Comparison of ENCODE assay signal across 25 cellular contexts in genomic region chr3:27927882-27928281, GRCh38.
DNase-seq lines count a peak whose midpoint lies in the region; ATAC-seq and TF ChIP-seq lines count a peak whose summit lies in the region.
"Had no signal": no experiment of that assay in that cellular context is flagged by ENCODE, and none has a peak within 500 bp of the region (broad histone marks: within the 10 kb centered on the region; RNA-seq: fewer than 3 reads in every experiment).

No MANE protein-coding gene starts in this region.

- peaks cover 43% of the 10 kb centered on the region for H3K4me1 Mint-ChIP-seq in activated CD4-positive, alpha-beta T cell treated with anti-CD3 and anti-CD28 coated beads, Interleukin-2, amount 10 ng/mL, durations not matched to agents 24 days and 14 days
- peaks cover 56% of the 10 kb centered on the region for H3K4me1 Mint-ChIP-seq in central memory CD8-positive, alpha-beta T cell

- no peaks in the 10 kb centered on the region for H3K9me3 ChIP-seq in upper lobe of left lung
- H3K9me3 ChIP-seq: heart right ventricle, spleen had no signal

- WGBS in upper lobe of left lung, 2 donors = 36 to 46% methylated on average over 1 of the region's 1 CpG

- TF ChIP-seq EP300 in upper lobe of left lung (IDR thresholded peaks at IDR 0.05) = no peak

- no peaks in the 10 kb centered on the region for H3K4me1 ChIP-seq in upper lobe of left lung
- H3K4me1 ChIP-seq: heart right ventricle, spleen had no signal

- ATAC-seq in HG03378 (IDR thresholded peaks at IDR 0.05; ENCODE audit: unreplicated experiment) (peak; percentile 63), upper lobe of left lung (ENCODE audit: low FRiP score in 2 of 2) (no peak)
- ATAC-seq in central memory CD8-positive, alpha-beta T cell (replicated peaks; ENCODE audit: extremely low read depth, poor library complexity, severe bottlenecking) = no peak
- ATAC-seq: heart right ventricle, left lobe of liver, T-cell had no signal

- intact Hi-C loops in activated CD4-positive, alpha-beta T cell treated with anti-CD3 and anti-CD28 coated beads, Interleukin-2, amount 10 ng/mL, durations not matched to agents 24 days and 14 days (cut with micrococcal nuclease) = loop anchor here (2.0 to 10.0 kb wide), 9 partner anchors 33 to 419 kb away; partner anchors contain the start of genes AZI2 and ZCWPW2

- H3K36me3 Mint-ChIP-seq in activated CD4-positive, alpha-beta T cell treated with anti-CD3 and anti-CD28 coated beads, Interleukin-2, amount 10 ng/mL, durations not matched to agents 24 days and 14 days (ENCODE audit: low read depth) = peaks cover 7% of the 10 kb centered on the region
- H3K36me3 Mint-ChIP-seq in central memory CD8-positive, alpha-beta T cell (ENCODE audit: insufficient read depth) = no peaks in the 10 kb centered on the region
- H3K36me3 Mint-ChIP-seq: naive B cell, T-cell, type B pancreatic cell had no signal

- H3K27ac ChIP-seq in upper lobe of left lung = no peak overlapping the region
- H3K27ac ChIP-seq: heart right ventricle, PC-9, spleen had no signal

- H3K4me3 Mint-ChIP-seq in activated CD4-positive, alpha-beta T cell treated with anti-CD3 and anti-CD28 coated beads, Interleukin-2, amount 10 ng/mL, durations not matched to agents 24 days and 14 days = peak overlapping the region; percentile 45
- H3K4me3 Mint-ChIP-seq in central memory CD8-positive, alpha-beta T cell = peak overlapping the region; percentile 41
- H3K4me3 Mint-ChIP-seq: immature natural killer cell, naive B cell, T-cell, type B pancreatic cell had no signal

- H3K9me3 Mint-ChIP-seq in activated CD4-positive, alpha-beta T cell treated with anti-CD3 and anti-CD28 coated beads, Interleukin-2, amount 10 ng/mL, durations not matched to agents 24 days and 14 days = peaks cover 22% of the 10 kb centered on the region
- peaks cover 5% of the 10 kb centered on the region for H3K9me3 Mint-ChIP-seq in central memory CD8-positive, alpha-beta T cell
- H3K9me3 Mint-ChIP-seq: naive B cell, type B pancreatic cell had no signal

- DNase-seq in activated CD4-positive, alpha-beta T cell treated with anti-CD3 and anti-CD28 coated beads, Interleukin-2, amount 10 ng/mL, durations not matched to agents 24 days and 14 days = no peak
- DNase-seq in activated CD4-positive, alpha-beta T cell treated with anti-CD3 and anti-CD28 coated beads for 4 hours = no peak
- peak; percentile 6 for DNase-seq in OCI-M1 (lab: John Stamatoyannopoulos, UW)
- no peak for DNase-seq in central memory CD8-positive, alpha-beta T cell (ENCODE audit: low spot score in 2 of 2)
- no peak for DNase-seq in Ammon's horn (ENCODE audit: low spot score)
- DNase-seq in upper lobe of left lung = no peak
- DNase-seq in hepatic stellate cell (ENCODE audit: low spot score) = no peak
- DNase-seq: ACHN; C1 segment of cervical spinal cord; Calu3; GOT3; heart right ventricle; immature natural killer cell; naive B cell; NCI-H1694 treated with DMSO at 0.1 percent for 48 hours; NCI-H226; NCI-H748 treated with DMSO at 0.1 percent for 48 hours; PC-9; SHP77; spleen; stimulated activated CD4-positive, alpha-beta T cell treated with anti-CD3 and anti-CD28 coated beads, Interleukin-4, amount 100 ng/mL, for 4 hours; T-cell had no signal

- H3K36me3 ChIP-seq in upper lobe of left lung = no peaks in the 10 kb centered on the region
- H3K36me3 ChIP-seq: heart right ventricle, spleen had no signal

- TF ChIP-seq POLR2A in upper lobe of left lung (IDR thresholded peaks at IDR 0.05) = no peak

- no peaks in the 10 kb centered on the region for H3K27me3 Mint-ChIP-seq in activated CD4-positive, alpha-beta T cell treated with anti-CD3 and anti-CD28 coated beads, Interleukin-2, amount 10 ng/mL, durations not matched to agents 24 days and 14 days
- H3K27me3 Mint-ChIP-seq in central memory CD8-positive, alpha-beta T cell = no peaks in the 10 kb centered on the region
- H3K27me3 Mint-ChIP-seq: T-cell, type B pancreatic cell had no signal

- no peak for TF ChIP-seq CTCF in upper lobe of left lung (IDR thresholded peaks at IDR 0.05)

- H3K27me3 ChIP-seq in upper lobe of left lung = no peaks in the 10 kb centered on the region
- H3K27me3 ChIP-seq: heart right ventricle, spleen had no signal

- no peak overlapping the region for H3K4me3 ChIP-seq in upper lobe of left lung
- H3K4me3 ChIP-seq: heart right ventricle, PC-9, spleen had no signal

- H3K27ac Mint-ChIP-seq in activated CD4-positive, alpha-beta T cell treated with anti-CD3 and anti-CD28 coated beads, Interleukin-2, amount 10 ng/mL, durations not matched to agents 24 days and 14 days = peak overlapping the region; percentile 66
- H3K27ac Mint-ChIP-seq in central memory CD8-positive, alpha-beta T cell (ENCODE audit: low read depth) = peak overlapping the region; percentile 74
- H3K27ac Mint-ChIP-seq: immature natural killer cell, naive B cell, T-cell, type B pancreatic cell had no signal
